1 cellular context compared by ENCODE assay signal in genomic region chr4:158929939-158930344, GRCh38.
TF ChIP-seq lines count a peak whose summit lies in the region.

No MANE protein-coding gene starts in this region.

TF ChIP-seq in K562, 482 proteins besides CTCF, POLR2A, EP300 and RAD21 (continued from another document and continues in another):
- no peak for TF ChIP-seq ZNF584 (CRISPR knock-in tag; IDR thresholded peaks at IDR 0.05; ENCODE audit: low read depth)
- TF ChIP-seq ZBTB17 (CRISPR knock-in tag; IDR thresholded peaks at IDR 0.05) = no peak
- TF ChIP-seq ZNF717 (CRISPR knock-in tag; IDR thresholded peaks at IDR 0.05) = no peak
- TF ChIP-seq MNT (conservative IDR thresholded peaks at IDR 0.05) = no peak
- no peak for TF ChIP-seq SRSF7 (optimal IDR thresholded peaks at IDR 0.05; ENCODE audit: low read depth, low read length)
- no peak for TF ChIP-seq TRIM25 (IDR thresholded peaks at IDR 0.05; ENCODE audit: borderline replicate concordance)
- TF ChIP-seq ZFPM2 (CRISPR knock-in tag; IDR thresholded peaks at IDR 0.05) = no peak
- no peak for TF ChIP-seq SREBF1 (IDR thresholded peaks at IDR 0.05; ENCODE audit: borderline replicate concordance, low read depth, low read length)
- TF ChIP-seq ZNF12 (CRISPR knock-in tag; IDR thresholded peaks at IDR 0.05) = no peak
- peak; percentile 45; the same call in 1 of the 2 replicates for TF ChIP-seq DPF2 (IDR thresholded peaks at IDR 0.05)
- TF ChIP-seq MBD2 (IDR thresholded peaks at IDR 0.05; ENCODE audit: borderline replicate concordance, low read depth) = no peak
- no peak for TF ChIP-seq E2F6 (IDR thresholded peaks at IDR 0.05; ENCODE audit: borderline replicate concordance in 1 of 2, extremely low read depth in 1 of 2, insufficient read depth in 1 of 2, insufficient read length in 1 of 2, low read depth in 1 of 2, low read length in 1 of 2, poor library complexity in 1 of 2, severe bottlenecking in 1 of 2)
- TF ChIP-seq ZNF583 (CRISPR knock-in tag; IDR thresholded peaks at IDR 0.05) = no peak
- TF ChIP-seq ZNF354B (CRISPR knock-in tag; IDR thresholded peaks at IDR 0.05) = no peak
- no peak for TF ChIP-seq CSDE1 (IDR thresholded peaks at IDR 0.05)
- no peak for TF ChIP-seq CEBPZ (IDR thresholded peaks at IDR 0.05; ENCODE audit: borderline replicate concordance, low read depth, low read length)
- TF ChIP-seq CBX8 (IDR thresholded peaks at IDR 0.05; ENCODE audit: borderline replicate concordance, extremely low read depth, low read depth, low read length, poor library complexity, severe bottlenecking) = no peak
- TF ChIP-seq MYC (IDR thresholded peaks at IDR 0.05; ENCODE audit: low read depth, low read length) = no peak
- TF ChIP-seq MYC (CRISPR knock-in tag; IDR thresholded peaks at IDR 0.05; ENCODE audit: borderline replicate concordance, low read depth) = no peak
- TF ChIP-seq TARDBP (IDR thresholded peaks at IDR 0.05) = no peak
- TF ChIP-seq TAF7 (tag; IDR thresholded peaks at IDR 0.05) = no peak
- TF ChIP-seq ZBTB40 (IDR thresholded peaks at IDR 0.05) = no peak
- no peak for TF ChIP-seq ZBTB40 (CRISPR knock-in tag; IDR thresholded peaks at IDR 0.05)
- TF ChIP-seq TEAD4 (IDR thresholded peaks at IDR 0.05; ENCODE audit: low read length) = peak; percentile 59
- no peak for TF ChIP-seq TEAD4 (CRISPR knock-in tag; IDR thresholded peaks at IDR 0.05; ENCODE audit: borderline replicate concordance)
- TF ChIP-seq MTA1 (IDR thresholded peaks at IDR 0.05; ENCODE audit: borderline replicate concordance) = peak; percentile 28; the same call in 1 of the 2 replicates
- no peak for TF ChIP-seq AFF1 (IDR thresholded peaks at IDR 0.05; ENCODE audit: low read depth in 1 of 2, partially characterized antibody in 2 of 2)
- no peak for TF ChIP-seq ZEB2 (IDR thresholded peaks at IDR 0.05)
- TF ChIP-seq TCF7L2 (IDR thresholded peaks at IDR 0.05; ENCODE audit: low read depth, low read length) = no peak
- TF ChIP-seq PATZ1 (CRISPR knock-in tag; IDR thresholded peaks at IDR 0.05; ENCODE audit: borderline replicate concordance) = no peak
- no peak for TF ChIP-seq RBM39 (optimal IDR thresholded peaks at IDR 0.05; ENCODE audit: low read depth, low read length)
- TF ChIP-seq ZKSCAN3 (CRISPR knock-in tag; IDR thresholded peaks at IDR 0.05) = no peak
